ENCODE assay signal across 20 cellular contexts in the genomic region with DNA sequence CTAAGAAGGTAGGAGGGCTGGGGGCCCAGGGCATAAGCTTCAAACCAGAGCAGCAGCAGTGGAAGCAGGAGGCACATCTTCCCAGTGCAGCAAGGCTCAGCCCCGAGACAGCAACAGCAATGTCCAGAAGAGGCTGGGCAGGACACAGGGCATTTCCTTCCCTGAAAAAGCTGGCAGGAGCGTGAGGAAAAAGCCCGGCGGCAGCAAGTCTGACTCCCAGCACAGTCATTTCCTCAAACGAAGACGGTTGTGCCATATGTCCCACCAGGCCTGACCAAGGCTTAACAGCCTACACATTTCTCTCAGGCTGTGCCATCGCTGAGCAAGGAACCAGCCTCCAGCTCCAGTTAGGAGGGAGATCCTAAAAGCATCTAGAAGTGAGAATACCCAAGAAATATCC.
"Had no signal": no experiment of that assay in that cellular context is flagged by ENCODE, and none has a peak within 500 bp of the region (broad histone marks: within the 10 kb centered on the region; RNA-seq: fewer than 3 reads in every experiment).

No MANE protein-coding gene starts in this region.

- H3K27ac Mint-ChIP-seq: activated CD4-positive, alpha-beta T cell treated with anti-CD3 and anti-CD28 coated beads, Interleukin-2, amount 10 ng/mL, durations not matched to agents 7 days and 5 days; activated CD8-positive, alpha-beta T cell treated with anti-CD3 and anti-CD28 coated beads, Interleukin-2, amount 10 ng/mL, durations not matched to agents 7 days and 5 days; nephron had no signal

- H3K9me3 Mint-ChIP-seq: activated CD4-positive, alpha-beta T cell treated with anti-CD3 and anti-CD28 coated beads, Interleukin-2, amount 10 ng/mL, durations not matched to agents 7 days and 5 days; activated T-cell treated with anti-CD3 and anti-CD28 coated beads, Interleukin-2, amount 50 U/mL, for 4 hours; central memory CD8-positive, alpha-beta T cell had no signal

- ATAC-seq: activated CD4-positive, CD25-positive, alpha-beta regulatory T cell treated with anti-CD3 and anti-CD28 coated beads, Interleukin-2, amount 50 U/mL, for 24 hours; activated CD8-positive, alpha-beta T cell treated with anti-CD3 and anti-CD28 coated beads, Interleukin-2, amount 10 ng/mL, durations not matched to agents 7 days and 5 days; activated T-cell treated with anti-CD3 and anti-CD28 coated beads, Interleukin-2, amount 50 U/mL, for 4 hours; lower lobe of right lung had no signal

- H3K27me3 Mint-ChIP-seq: central memory CD8-positive, alpha-beta T cell had no signal

- H3K4me3 ChIP-seq: colonic mucosa, esophagus muscularis mucosa, lower lobe of right lung, tibial artery had no signal

- DNase-seq: activated CD4-positive, alpha-beta T cell treated with anti-CD3 and anti-CD28 coated beads, Interleukin-2, amount 10 ng/mL, durations not matched to agents 7 days and 5 days; activated CD8-positive, alpha-beta memory T cell treated with anti-CD3 and anti-CD28 coated beads, Interleukin-2, amount 50 U/mL, for 4 hours; activated CD8-positive, alpha-beta T cell treated with anti-CD3 and anti-CD28 coated beads, Interleukin-2, amount 10 ng/mL, durations not matched to agents 7 days and 5 days; activated naive CD4-positive, alpha-beta T cell treated with anti-CD3 and anti-CD28 coated beads, Interleukin-2, amount 50 U/mL, for 16 hours; activated T-cell treated with anti-CD3 and anti-CD28 coated beads, Interleukin-2, amount 50 U/mL, for 4 hours; aorta; brain microvascular endothelial cell; colonic mucosa; lower lobe of right lung; midbrain; nucleus accumbens; stimulated activated CD4-positive, alpha-beta T cell treated with anti-CD3 and anti-CD28 coated beads, Interleukin-2, amount 100 ng/mL, for 24 hours; stimulated activated naive CD4-positive, alpha-beta T cell treated with Interleukin-2 at 50 U/mL for 16 hours; T-helper 1 cell; T-helper 9 cell; tibial artery had no signal

- H3K4me3 Mint-ChIP-seq: activated CD4-positive, alpha-beta T cell treated with anti-CD3 and anti-CD28 coated beads, Interleukin-2, amount 10 ng/mL, durations not matched to agents 7 days and 5 days; activated CD8-positive, alpha-beta T cell treated with anti-CD3 and anti-CD28 coated beads, Interleukin-2, amount 10 ng/mL, durations not matched to agents 7 days and 5 days; activated T-cell treated with anti-CD3 and anti-CD28 coated beads, Interleukin-2, amount 50 U/mL, for 4 hours; central memory CD8-positive, alpha-beta T cell; nephron had no signal

- H3K4me1 Mint-ChIP-seq: activated CD4-positive, alpha-beta T cell treated with anti-CD3 and anti-CD28 coated beads, Interleukin-2, amount 10 ng/mL, durations not matched to agents 7 days and 5 days; central memory CD8-positive, alpha-beta T cell; nephron had no signal
